In genomic region chr19:49488046-49488862, GRCh38 we compare ENCODE assay signal across 1 cellular context.
TF ChIP-seq lines count a peak whose summit lies in the region.

No MANE protein-coding gene starts in this region.

TF ChIP-seq in HepG2, 621 proteins besides CTCF, POLR2A, EP300 and RAD21:
- TF ChIP-seq KDM5A (IDR thresholded peaks at IDR 0.05; ENCODE audit: borderline replicate concordance, low read length) (peak; percentile 49; the same call in 1 of the 2 replicates), POLR2G (IDR thresholded peaks at IDR 0.05; ENCODE audit: low read depth, low read length) (peak; percentile 19; the same call in 1 of the 2 replicates), ZNF616 (CRISPR knock-in tag; IDR thresholded peaks at IDR 0.05; ENCODE audit: low read depth) (no peak), ZNF343 (CRISPR knock-in tag; IDR thresholded peaks at IDR 0.05) (0 out of 2 replicates have a peak, but pooled peaks have one; percentile 30), TAF1 (CRISPR knock-in tag; IDR thresholded peaks at IDR 0.05) (0 out of 2 replicates have a peak, but pooled peaks have one; percentile 20), IKZF4 (CRISPR knock-in tag; IDR thresholded peaks at IDR 0.05; ENCODE audit: borderline replicate concordance, low read depth, not compliant biosample characterization) (no peak), SP2 (CRISPR knock-in tag; IDR thresholded peaks at IDR 0.05) (no peak), CREB3 (CRISPR knock-in tag; IDR thresholded peaks at IDR 0.05) (no peak), ZBED4 (CRISPR knock-in tag; IDR thresholded peaks at IDR 0.05; ENCODE audit: borderline replicate concordance) (no peak), SNAPC4 (CRISPR knock-in tag; IDR thresholded peaks at IDR 0.05) (0 out of 2 replicates have a peak, but pooled peaks have one; percentile 9), ZNF33A (CRISPR knock-in tag; IDR thresholded peaks at IDR 0.05; ENCODE audit: borderline replicate concordance) (0 out of 2 replicates have a peak, but pooled peaks have one; percentile 12), ZNF431 (CRISPR knock-in tag; IDR thresholded peaks at IDR 0.05; ENCODE audit: borderline replicate concordance, low read depth) (no peak), ZSCAN22 (CRISPR knock-in tag; IDR thresholded peaks at IDR 0.05) (no peak), RBFOX2 (IDR thresholded peaks at IDR 0.05; ENCODE audit: low read depth, low read length) (peak; percentile 15; the same call in 1 of the 2 replicates), ZNF598 (CRISPR knock-in tag; IDR thresholded peaks at IDR 0.05; ENCODE audit: borderline replicate concordance) (no peak), MAX (IDR thresholded peaks at IDR 0.05) (peak; percentile 0; the same call in 1 of the 2 replicates), DPF2 (CRISPR knock-in tag; IDR thresholded peaks at IDR 0.05; ENCODE audit: borderline replicate concordance, low read depth) (no peak), ZNF772 (CRISPR knock-in tag; IDR thresholded peaks at IDR 0.05) (0 out of 2 replicates have a peak, but pooled peaks have one; percentile 9), MIXL1 (CRISPR knock-in tag; IDR thresholded peaks at IDR 0.05) (peak; percentile 12; the same call in 1 of the 2 replicates), ZNF850 (CRISPR knock-in tag; conservative IDR thresholded peaks at IDR 0.05) (0 out of 2 replicates have a peak, but pooled peaks have one; percentile 33), ZNF547 (CRISPR knock-in tag; IDR thresholded peaks at IDR 0.05) (no peak), MLLT10 (CRISPR knock-in tag; IDR thresholded peaks at IDR 0.05) (0 out of 2 replicates have a peak, but pooled peaks have one; percentile 85), NCOA2 (CRISPR knock-in tag; IDR thresholded peaks at IDR 0.05) (0 out of 2 replicates have a peak, but pooled peaks have one; percentile 24), ARNTL (CRISPR knock-in tag; IDR thresholded peaks at IDR 0.05) (0 out of 2 replicates have a peak, but pooled peaks have one; percentile 16), TCF7 (IDR thresholded peaks at IDR 0.05; ENCODE audit: low read depth) (no peak), SAP130 (CRISPR knock-in tag; IDR thresholded peaks at IDR 0.05; ENCODE audit: low read depth) (peak; percentile 8; the same call in 1 of the 2 replicates), ZNF816 (CRISPR knock-in tag; IDR thresholded peaks at IDR 0.05; ENCODE audit: borderline replicate concordance) (peak; percentile 87), ZNF83 (CRISPR knock-in tag; IDR thresholded peaks at IDR 0.05; ENCODE audit: borderline replicate concordance) (0 out of 2 replicates have a peak, but pooled peaks have one; percentile 42), HMGXB3 (CRISPR knock-in tag; IDR thresholded peaks at IDR 0.05; ENCODE audit: borderline replicate concordance) (no peak), GATAD2A (CRISPR knock-in tag; IDR thresholded peaks at IDR 0.05) (no peak), AFF4 (CRISPR knock-in tag; IDR thresholded peaks at IDR 0.05) (no peak; the same call in 1 of the 2 replicates), ZNF670 (CRISPR knock-in tag; IDR thresholded peaks at IDR 0.05; ENCODE audit: borderline replicate concordance) (peak; percentile 56; the same call in 1 of the 2 replicates), TOE1 (CRISPR knock-in tag; IDR thresholded peaks at IDR 0.05) (no peak), ZFX (CRISPR knock-in tag; IDR thresholded peaks at IDR 0.05; ENCODE audit: low read depth) (peak; percentile 33; the same call in 1 of the 2 replicates), RFX1 (IDR thresholded peaks at IDR 0.05) (no peak), TFE3 (CRISPR knock-in tag; IDR thresholded peaks at IDR 0.05) (peak; percentile 10; the same call in 1 of the 2 replicates), ZBTB42 (CRISPR knock-in tag; IDR thresholded peaks at IDR 0.05) (no peak), NCOA1 (CRISPR knock-in tag; IDR thresholded peaks at IDR 0.05) (0 out of 2 replicates have a peak, but pooled peaks have one; percentile 29), RBM22 (optimal IDR thresholded peaks at IDR 0.05; ENCODE audit: low read length) (peak; percentile 24), PAF1 (CRISPR knock-in tag; IDR thresholded peaks at IDR 0.05) (0 out of 2 replicates have a peak, but pooled peaks have one; percentile 20)
TF ChIP-seq in HepG2: peak in this region for 23.
